1 cellular context compared by ENCODE assay signal in genomic region chr10:75235375-75236177, GRCh38.
TF ChIP-seq lines count a peak whose summit lies in the region.

Gene COMTD1 (minus strand): TSS chr10:75235957. CDS start chr10:75235928, 29 bp downstream.

TF ChIP-seq in HepG2, 621 proteins besides CTCF, POLR2A, EP300 and RAD21 (continued from another document):
- 0 out of 2 replicates have a peak, but pooled peaks have one; percentile 24 for TF ChIP-seq ELF3 (CRISPR knock-in tag; IDR thresholded peaks at IDR 0.05)
- TF ChIP-seq KDM5B (CRISPR knock-in tag; IDR thresholded peaks at IDR 0.05; ENCODE audit: borderline replicate concordance) = no peak; the same call in 1 of the 2 replicates
- peak; percentile 64 for TF ChIP-seq RAD51 (IDR thresholded peaks at IDR 0.05; ENCODE audit: borderline replicate concordance)
- TF ChIP-seq ARNT2 (CRISPR knock-in tag; IDR thresholded peaks at IDR 0.05; ENCODE audit: low read depth) = peak; percentile 86
- TF ChIP-seq FOXP4 (CRISPR knock-in tag; IDR thresholded peaks at IDR 0.05) = no peak; the same call in 1 of the 2 replicates
- peak; percentile 81 for TF ChIP-seq HDAC1 (CRISPR knock-in tag; IDR thresholded peaks at IDR 0.05)
- TF ChIP-seq ZNF30 (CRISPR knock-in tag; IDR thresholded peaks at IDR 0.05) = no peak
- no peak for TF ChIP-seq ZKSCAN1 (IDR thresholded peaks at IDR 0.05; ENCODE audit: low read length)
- peak; percentile 70 for TF ChIP-seq PPARG (CRISPR knock-in tag; conservative IDR thresholded peaks at IDR 0.05)
- TF ChIP-seq ZNF543 (CRISPR knock-in tag; IDR thresholded peaks at IDR 0.05) = no peak
- no peak for TF ChIP-seq ASH2L (IDR thresholded peaks at IDR 0.05; ENCODE audit: insufficient read length, low read depth, low read length)
- TF ChIP-seq ZSCAN9 (CRISPR knock-in tag; IDR thresholded peaks at IDR 0.05; ENCODE audit: borderline replicate concordance) = no peak; the same call in 1 of the 2 replicates
- TF ChIP-seq ZC3H4 (CRISPR knock-in tag; IDR thresholded peaks at IDR 0.05; ENCODE audit: borderline replicate concordance) = no peak
- TF ChIP-seq BCL3 (CRISPR knock-in tag; IDR thresholded peaks at IDR 0.05) = no peak
- TF ChIP-seq NRL (CRISPR knock-in tag; IDR thresholded peaks at IDR 0.05; ENCODE audit: borderline replicate concordance) = peak; percentile 80
- TF ChIP-seq ZNF281 (CRISPR knock-in tag; IDR thresholded peaks at IDR 0.05; ENCODE audit: borderline replicate concordance) = no peak
- no peak for TF ChIP-seq BRCA1 (CRISPR knock-in tag; IDR thresholded peaks at IDR 0.05)
- TF ChIP-seq ZNF784 (CRISPR knock-in tag; IDR thresholded peaks at IDR 0.05; ENCODE audit: borderline replicate concordance) = no peak
- TF ChIP-seq FOXJ3 (CRISPR knock-in tag; IDR thresholded peaks at IDR 0.05; ENCODE audit: borderline replicate concordance) = no peak; the same call in 1 of the 2 replicates
- TF ChIP-seq ZNF138 (CRISPR knock-in tag; IDR thresholded peaks at IDR 0.05; ENCODE audit: low read depth) = 0 out of 2 replicates have a peak, but pooled peaks have one; percentile 17
- no peak for TF ChIP-seq SETDB1 (CRISPR knock-in tag; IDR thresholded peaks at IDR 0.05; ENCODE audit: borderline replicate concordance)
- TF ChIP-seq NFKB2 (CRISPR knock-in tag; IDR thresholded peaks at IDR 0.05; ENCODE audit: borderline replicate concordance) = 0 out of 2 replicates have a peak, but pooled peaks have one; percentile 32
- peak; percentile 87 for TF ChIP-seq SRY (CRISPR knock-in tag; IDR thresholded peaks at IDR 0.05)
- TF ChIP-seq ERF (CRISPR knock-in tag; IDR thresholded peaks at IDR 0.05) = peak; percentile 89
- no peak for TF ChIP-seq ZNF816 (CRISPR knock-in tag; IDR thresholded peaks at IDR 0.05; ENCODE audit: borderline replicate concordance)
- TF ChIP-seq HOXA5 (CRISPR knock-in tag; IDR thresholded peaks at IDR 0.05) = 0 out of 2 replicates have a peak, but pooled peaks have one; percentile 75
- TF ChIP-seq RFX3 (CRISPR knock-in tag; IDR thresholded peaks at IDR 0.05) = no peak
- no peak for TF ChIP-seq FIP1L1 (IDR thresholded peaks at IDR 0.05; ENCODE audit: borderline replicate concordance, insufficient read depth, low read depth, low read length)
- TF ChIP-seq SMYD3 (CRISPR knock-in tag; IDR thresholded peaks at IDR 0.05) = no peak
- TF ChIP-seq ZNF44 (CRISPR knock-in tag; IDR thresholded peaks at IDR 0.05) = no peak
- TF ChIP-seq SRSF9 (IDR thresholded peaks at IDR 0.05; ENCODE audit: borderline replicate concordance, insufficient read depth, low read depth, low read length, poor library complexity, severe bottlenecking) = no peak
- TF ChIP-seq GLMP (CRISPR knock-in tag; IDR thresholded peaks at IDR 0.05; ENCODE audit: borderline replicate concordance) = no peak
- TF ChIP-seq IRF2 (CRISPR knock-in tag; IDR thresholded peaks at IDR 0.05) = no peak
- TF ChIP-seq ZNF274 (CRISPR knock-in tag; IDR thresholded peaks at IDR 0.05) = no peak
- TF ChIP-seq SMAD1 (CRISPR knock-in tag; IDR thresholded peaks at IDR 0.05; ENCODE audit: borderline replicate concordance, low read depth) = peak; percentile 77; the same call in 1 of the 2 replicates
- TF ChIP-seq TEAD3 (CRISPR knock-in tag; optimal IDR thresholded peaks at IDR 0.05; ENCODE audit: borderline replicate concordance) = no peak
- TF ChIP-seq PRMT3 (CRISPR knock-in tag; IDR thresholded peaks at IDR 0.05; ENCODE audit: borderline replicate concordance, low read depth) = 0 out of 2 replicates have a peak, but pooled peaks have one; percentile 64
- TF ChIP-seq ZNF83 (CRISPR knock-in tag; IDR thresholded peaks at IDR 0.05; ENCODE audit: borderline replicate concordance) = no peak
- peak; percentile 24; the same call in 1 of the 2 replicates for TF ChIP-seq RXRA (CRISPR knock-in tag; IDR thresholded peaks at IDR 0.05)
- no peak for TF ChIP-seq ZNF326 (CRISPR knock-in tag; IDR thresholded peaks at IDR 0.05; ENCODE audit: borderline replicate concordance)
- no peak for TF ChIP-seq SIN3B (IDR thresholded peaks at IDR 0.05; ENCODE audit: low read length)
- TF ChIP-seq DDIT3 (CRISPR knock-in tag; IDR thresholded peaks at IDR 0.05) = no peak
- peak; percentile 93 for TF ChIP-seq DZIP1 (CRISPR knock-in tag; IDR thresholded peaks at IDR 0.05)
- peak; percentile 56; the same call in 1 of the 2 replicates for TF ChIP-seq HBP1 (CRISPR knock-in tag; IDR thresholded peaks at IDR 0.05; ENCODE audit: low read depth)
- TF ChIP-seq ZBTB42 (CRISPR knock-in tag; IDR thresholded peaks at IDR 0.05) = no peak
- TF ChIP-seq SCMH1 (CRISPR knock-in tag; IDR thresholded peaks at IDR 0.05; ENCODE audit: borderline replicate concordance) = no peak
- no peak for TF ChIP-seq ZBTB3 (CRISPR knock-in tag; IDR thresholded peaks at IDR 0.05; ENCODE audit: borderline replicate concordance, low read depth)
- no peak for TF ChIP-seq MTA3 (CRISPR knock-in tag; IDR thresholded peaks at IDR 0.05)
- peak; percentile 93 for TF ChIP-seq ZNF430 (CRISPR knock-in tag; IDR thresholded peaks at IDR 0.05)
